ENCODE assay signal across 29 cellular contexts in genomic region chr13:102361113-102361512, GRCh38. TPM values are rescaled to one million over a fixed set of nuclear protein-coding genes. Genes with fewer than 3 reads are reported as not detected.
"Had no signal": no experiment of that assay in that cellular context is flagged by ENCODE, and none has a peak within 500 bp of the region (broad histone marks: within the 10 kb centered on the region; RNA-seq: fewer than 3 reads in every experiment).

No MANE protein-coding gene starts in this region.

- H3K27ac Mint-ChIP-seq: naive thymus-derived CD4-positive, alpha-beta T cell; natural killer cell; nephron; stimulated activated memory B cell treated with anti-CD40 and anti-IgM and Interleukin-4, amounts not matched to agents 10 μg/mL and 1 μg/mL and 100 μg/mL, for 72 hours; stimulated activated naive CD8-positive, alpha-beta T cell treated with anti-CD3 and anti-CD28 coated beads, Interleukin-15, amount 100 ng/mL, for 72 hours; type B pancreatic cell had no signal

- H3K4me1 Mint-ChIP-seq: naive thymus-derived CD4-positive, alpha-beta T cell; natural killer cell; nephron; stimulated activated memory B cell treated with anti-CD40 and anti-IgM and Interleukin-4, amounts not matched to agents 10 μg/mL and 1 μg/mL and 100 μg/mL, for 72 hours; stimulated activated naive CD8-positive, alpha-beta T cell treated with anti-CD3 and anti-CD28 coated beads, Interleukin-15, amount 100 ng/mL, for 72 hours had no signal

- H3K9me3 ChIP-seq: neutrophil, pancreas, psoas muscle, right lobe of liver, spleen, suprapubic skin, testis, tibial artery, transverse colon, upper lobe of right lung, uterus had no signal

- FAIRE-seq: pancreas had no signal

- ATAC-seq: naive thymus-derived CD4-positive, alpha-beta T cell; natural killer cell; pancreas; psoas muscle; right cardiac atrium; right lobe of liver; stimulated activated memory B cell treated with anti-CD40 and anti-IgM and Interleukin-4, amounts not matched to agents 10 μg/mL and 1 μg/mL and 100 μg/mL, for 72 hours; stimulated activated naive CD8-positive, alpha-beta T cell treated with anti-CD3 and anti-CD28 coated beads, Interleukin-15, amount 100 ng/mL, for 72 hours; stimulated activated naive CD8-positive, alpha-beta T cell treated with anti-CD3 and anti-CD28 coated beads, Interleukin-15, Interleukin-2, amounts not matched to agents 100 U/mL and 50 U/mL, for 24 hours; upper lobe of right lung had no signal

- H3K4me3 ChIP-seq: pancreas, psoas muscle, right lobe of liver, skin epidermis, smooth muscle cell, spleen, suprapubic skin, testis, tibial artery, transverse colon, upper lobe of right lung, uterus had no signal

- H3K4me3 Mint-ChIP-seq: naive thymus-derived CD4-positive, alpha-beta T cell; natural killer cell; nephron; stimulated activated memory B cell treated with anti-CD40 and anti-IgM and Interleukin-4, amounts not matched to agents 10 μg/mL and 1 μg/mL and 100 μg/mL, for 72 hours; stimulated activated naive CD8-positive, alpha-beta T cell treated with anti-CD3 and anti-CD28 coated beads, Interleukin-15, amount 100 ng/mL, for 72 hours; type B pancreatic cell had no signal

- H3K4me1 ChIP-seq: pancreas, psoas muscle, right lobe of liver, spleen, suprapubic skin, testis, tibial artery, transverse colon, upper lobe of right lung, uterus had no signal

- DNase-seq: naive thymus-derived CD4-positive, alpha-beta T cell; natural killer cell; nucleus accumbens; pancreas; psoas muscle; right cardiac atrium; right lobe of liver; spleen; stimulated activated CD4-positive, alpha-beta T cell treated with anti-CD3 and anti-CD28 coated beads, Interleukin-12 subunit alpha, Interleukin-12 subunit beta, amount 100 ng/mL, for 4 hours; stimulated activated CD4-positive, alpha-beta T cell treated with anti-CD3 and anti-CD28 coated beads, Interleukin-1b, Interleukin-23, amount 100 ng/mL, for 48 hours; stimulated activated CD4-positive, alpha-beta T cell treated with anti-CD3 and anti-CD28 coated beads, Interleukin-4, amount 100 ng/mL, for 1 hour; stimulated activated CD4-positive, alpha-beta T cell treated with anti-CD3 and anti-CD28 coated beads, Interleukin-4, amount 100 ng/mL, for 4 hours; stimulated activated CD8-positive, alpha-beta memory T cell treated with anti-CD3 and anti-CD28 coated beads, Interleukin-4, amount 100 ng/mL, for 48 hours; stimulated activated naive CD4-positive, alpha-beta T cell; stimulated activated naive CD8-positive, alpha-beta T cell treated with anti-CD3 and anti-CD28 coated beads, Interleukin-15, amount 100 ng/mL, for 72 hours; stimulated activated naive CD8-positive, alpha-beta T cell treated with anti-CD3 and anti-CD28 coated beads, Interleukin-15, Interleukin-2, amounts not matched to agents 100 U/mL and 50 U/mL, for 24 hours; substantia nigra; testis; tibial artery; transverse colon; upper lobe of right lung; uterus had no signal

- H3K27ac ChIP-seq: neutrophil, pancreas, psoas muscle, right lobe of liver, skin epidermis, spleen, suprapubic skin, testis, tibial artery, transverse colon, upper lobe of right lung, uterus had no signal

- H3K27me3 Mint-ChIP-seq: stimulated activated memory B cell treated with anti-CD40 and anti-IgM and Interleukin-4, amounts not matched to agents 10 μg/mL and 1 μg/mL and 100 μg/mL, for 72 hours; type B pancreatic cell had no signal

- H3K36me3 Mint-ChIP-seq: naive thymus-derived CD4-positive, alpha-beta T cell; natural killer cell; stimulated activated memory B cell treated with anti-CD40 and anti-IgM and Interleukin-4, amounts not matched to agents 10 μg/mL and 1 μg/mL and 100 μg/mL, for 72 hours; type B pancreatic cell had no signal

- H3K36me3 ChIP-seq: neutrophil, pancreas, right lobe of liver, spleen, suprapubic skin, tibial artery, transverse colon, upper lobe of right lung, uterus had no signal

- H3K27me3 ChIP-seq: neutrophil, pancreas, right lobe of liver, spleen, suprapubic skin, testis, tibial artery, transverse colon, upper lobe of right lung, uterus had no signal

- H3K9me3 Mint-ChIP-seq: naive thymus-derived CD4-positive, alpha-beta T cell; natural killer cell; nephron; stimulated activated memory B cell treated with anti-CD40 and anti-IgM and Interleukin-4, amounts not matched to agents 10 μg/mL and 1 μg/mL and 100 μg/mL, for 72 hours; stimulated activated naive CD8-positive, alpha-beta T cell treated with anti-CD3 and anti-CD28 coated beads, Interleukin-15, amount 100 ng/mL, for 72 hours; type B pancreatic cell had no signal

RNA-seq across cellular contexts. Expression of gene FGF14, which starts 40.7 kb away (rescaled TPM):
- total RNA-seq: naive thymus-derived CD4-positive, alpha-beta T cell; natural killer cell; smooth muscle cell had no signal
- polyA plus RNA-seq: naive thymus-derived CD4-positive, alpha-beta T cell had no signal
